ENCODE assay signal across 7 cellular contexts in the genomic region with DNA sequence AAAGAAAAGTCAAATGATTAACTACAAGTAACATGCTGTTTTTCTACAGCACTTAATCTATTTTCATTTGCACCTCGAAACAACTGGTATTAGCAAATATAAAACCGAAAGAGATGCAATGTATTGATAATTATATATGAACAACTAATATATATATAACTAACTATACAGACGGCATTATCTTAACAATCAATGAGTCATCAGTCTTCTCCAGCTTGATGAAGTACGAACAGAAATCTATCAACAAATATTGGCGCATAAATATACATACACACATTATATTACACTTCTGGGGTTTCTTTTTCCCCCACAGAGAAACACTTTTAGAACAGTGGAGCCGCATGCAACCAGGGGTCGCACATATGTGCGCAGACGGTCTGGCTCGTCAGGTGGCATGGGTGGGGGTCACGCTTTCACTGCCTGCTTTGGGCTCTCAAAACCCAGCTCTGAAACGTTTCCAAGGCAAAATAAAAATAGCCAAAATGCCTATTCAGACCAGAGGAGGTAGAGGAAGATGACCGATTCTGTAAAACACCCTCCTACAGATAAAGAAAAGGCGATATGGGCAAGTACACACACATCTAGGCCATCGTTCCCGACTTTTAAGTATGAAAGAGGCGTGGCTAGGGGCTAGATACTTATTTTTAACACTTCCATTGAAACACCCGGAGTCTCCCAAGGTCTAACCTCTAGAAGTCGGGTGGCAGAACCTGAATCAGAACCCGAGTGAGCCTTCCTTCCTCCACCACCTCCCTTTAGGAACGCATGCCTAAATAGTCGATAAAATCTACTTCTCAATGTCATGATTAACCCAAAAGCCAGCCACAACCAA. TPM values are rescaled to one million over a fixed set of nuclear protein-coding genes. Genes with fewer than 3 reads are reported as not detected.
DNase-seq lines count a peak whose midpoint lies in the region; ATAC-seq and TF ChIP-seq lines count a peak whose summit lies in the region.

No MANE protein-coding gene starts in this region.

- H2AFZ ChIP-seq in PC-9 = peak overlapping the region; percentile 48

- peaks cover 12% of the 10 kb centered on the region for H4K20me1 ChIP-seq in PC-9 (ENCODE audit: insufficient read depth)

- H3K4me3 ChIP-seq in GM08714 (ENCODE audit: low read length) (peak overlapping the region; percentile 97), PC-9 (peak overlapping the region; percentile 77), ovary (peak overlapping the region; percentile 80)

- DNase-seq in PC-9 (peak in 1 of 2 experiments; percentile 43), endothelial cell (ENCODE audit: low spot score) (no peak), ovary (no peak), AML-193 (lab: John Stamatoyannopoulos, UW) (no peak)

- no peak for ATAC-seq in GM18511 (IDR thresholded peaks at IDR 0.05; ENCODE audit: unreplicated experiment)
- ATAC-seq in GM21723 (IDR thresholded peaks at IDR 0.05; ENCODE audit: unreplicated experiment) = no peak

- no peak for TF ChIP-seq POLR2A in ovary (IDR thresholded peaks at IDR 0.05)

- POLR2A ChIA-PET in PC-9 (lab: Charles Lee; ENCODE audit: unreplicated experiment) = interaction anchor here (0.7 to 0.9 kb wide), 2 partner anchors 9 to 66 kb away, joined by 4 to 5 read pairs; no protein-coding TSS in a partner anchor

- H3K79me2 ChIP-seq in PC-9 (ENCODE audit: low read depth) = peaks cover 76% of the 10 kb centered on the region

- no peaks in the 10 kb centered on the region for H3K27me3 ChIP-seq in PC-9 (ENCODE audit: insufficient read depth, low read depth)
- no peaks in the 10 kb centered on the region for H3K27me3 ChIP-seq in ovary

- H3K9me3 ChIP-seq in PC-9 (ENCODE audit: insufficient read depth, low read depth) = no peaks in the 10 kb centered on the region
- no peaks in the 10 kb centered on the region for H3K9me3 ChIP-seq in ovary

- no TSS peak for BruUV-seq in PC-9 (replicated peaks; lab: Mats Ljungman, UMichigan)

- H3K4me1 Mint-ChIP-seq in endothelial cell (ENCODE audit: unreplicated experiment) = peaks cover 22% of the 10 kb centered on the region

- 15 to 22% (median 21%) methylated on average over 22 of the region's 22 CpGs for WGBS in ovary, 3 donors

- no peak for TF ChIP-seq CTCF in PC-9 (conservative IDR thresholded peaks at IDR 0.05)
- no peak for TF ChIP-seq CTCF in endothelial cell (IDR thresholded peaks at IDR 0.05; ENCODE audit: unreplicated experiment)
- no peak for TF ChIP-seq CTCF in ovary (IDR thresholded peaks at IDR 0.05)

- peak overlapping the region; percentile 97 for H3K4me2 ChIP-seq in PC-9

- no peaks in the 10 kb centered on the region for H3K36me3 Mint-ChIP-seq in endothelial cell (ENCODE audit: low read depth, unreplicated experiment)

- peaks cover 10% of the 10 kb centered on the region for H3K27me3 Mint-ChIP-seq in endothelial cell (ENCODE audit: unreplicated experiment)

- H3F3A ChIP-seq in PC-9 (ENCODE audit: insufficient read depth, low read depth) = peaks cover 25% of the 10 kb centered on the region; the same call in 1 of the 2 replicates

- intact Hi-C loops in PC-9 (cut with micrococcal nuclease; ENCODE audit: unreplicated experiment) = loop anchor here (5.0 to 10.0 kb wide), 4 partner anchors 35 to 418 kb away; a partner anchor contains a TSS
- intact Hi-C loops in ovary (cut with DNase I) = loop anchor here in 1 of 4 donors (10.0 kb wide), 1 partner anchor 62 kb away; no protein-coding TSS in a partner anchor

- peak overlapping the region; percentile 74 for H3K27ac Mint-ChIP-seq in endothelial cell (ENCODE audit: unreplicated experiment)

- peaks cover 36% of the 10 kb centered on the region for H3K4me1 ChIP-seq in PC-9 (replicated peaks; ENCODE audit: insufficient read depth)
- H3K4me1 ChIP-seq in ovary (ENCODE audit: insufficient read depth) = peaks cover 4% of the 10 kb centered on the region

- H3K4me3 Mint-ChIP-seq in endothelial cell (ENCODE audit: unreplicated experiment) = peak overlapping the region; percentile 96

- TF ChIP-seq EP300 in ovary (IDR thresholded peaks at IDR 0.05) = no peak

- H3K27ac ChIP-seq in PC-9 = peak overlapping the region; percentile 54
- H3K27ac ChIP-seq in ovary = peak overlapping the region in 1 of 2 donors; percentile 91

- H3K36me3 ChIP-seq in PC-9 (ENCODE audit: low read depth) (no peaks in the 10 kb centered on the region), ovary (no peaks in the 10 kb centered on the region)

- CTCF ChIA-PET in PC-9 (lab: Charles Lee) = no interaction called here

- H3K9me2 ChIP-seq in PC-9 (ENCODE audit: insufficient read depth) = no peaks in the 10 kb centered on the region

- H3K9me3 Mint-ChIP-seq in endothelial cell (ENCODE audit: unreplicated experiment) = no peaks in the 10 kb centered on the region

RNA-seq across cellular contexts. Expression of a gene that starts 1.6 kb away (rescaled TPM):
- total RNA-seq in PC-9 (2021) (34.3 and 51.9 TPM in 2 replicates), endothelial cell (ENCODE audit: unreplicated experiment) (39.0 TPM), ovary (10 to 100 TPM; 23.0 to 60.6 (median 35.7) TPM)
- 10 to 100 TPM; 13.9 to 17.7 TPM for polyA plus RNA-seq in ovary
